In the genomic region with DNA sequence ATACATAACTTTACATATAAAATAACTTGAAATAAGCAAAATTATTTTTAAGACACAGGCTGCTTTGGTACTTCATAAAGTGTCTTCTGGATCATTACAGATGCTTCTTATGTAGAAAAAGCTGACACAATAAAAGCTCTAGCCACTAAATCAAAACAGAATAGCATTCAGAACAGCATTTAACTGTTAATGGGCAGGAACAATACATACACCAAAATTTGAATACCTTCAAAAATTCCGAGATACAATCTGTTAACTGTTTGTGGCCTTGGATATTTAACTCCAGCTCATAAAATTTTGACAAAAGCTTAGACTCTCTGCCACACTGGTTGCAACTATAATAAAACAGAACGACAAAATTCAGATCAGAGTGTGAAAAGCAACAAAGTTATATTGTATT, we compare ENCODE assay signal across 7 cellular contexts.
"Had no signal": no experiment of that assay in that cellular context is flagged by ENCODE, and none has a peak within 500 bp of the region (broad histone marks: within the 10 kb centered on the region; RNA-seq: fewer than 3 reads in every experiment).

No MANE protein-coding gene starts in this region.

- H3K4me1 Mint-ChIP-seq: GM23338, H9 had no signal

- H2AFZ ChIP-seq: GM23338 had no signal

- DNase-seq: H9, HCEC 1CT, IMR-90 had no signal

- H3K4me2 ChIP-seq: GM23338 had no signal

- H3K27ac Mint-ChIP-seq: GM23338, H9 had no signal

- ATAC-seq: GM23338 had no signal

- H3K4me3 ChIP-seq: GM23338 had no signal

- FAIRE-seq: H1, H54, HTR-8/SVneo had no signal

- H3K4me3 Mint-ChIP-seq: GM23338, H9 had no signal

- H3K9me3 Mint-ChIP-seq: GM23338, H9 had no signal
